Comparison of ENCODE assay signal across 1 cellular context in the genomic region with DNA sequence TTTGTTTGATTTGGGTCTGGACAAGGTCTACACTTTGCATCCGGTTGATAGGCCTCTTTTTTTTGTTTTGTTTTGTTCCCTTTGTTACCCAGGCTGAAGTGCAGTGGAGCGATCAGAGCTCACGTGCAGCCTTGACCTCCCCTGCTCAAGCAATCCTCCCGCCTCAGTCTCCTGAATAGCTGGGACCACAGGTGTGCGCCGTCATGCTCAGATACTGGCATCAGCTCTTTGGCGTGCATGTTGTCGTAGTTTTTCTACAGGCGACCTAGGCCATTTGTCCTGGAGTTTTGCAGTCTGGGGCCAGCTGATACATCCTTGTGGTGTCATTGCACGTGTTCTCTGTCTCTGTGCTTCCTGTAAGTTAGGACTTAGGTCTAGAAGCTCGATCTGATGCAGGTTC.
A peak's percentile ranks its signal among the peaks of the same experiment; 100 is the strongest.
TF ChIP-seq lines count a peak whose summit lies in the region.

No MANE protein-coding gene starts in this region.

TF ChIP-seq in HepG2, 621 proteins besides CTCF, POLR2A, EP300 and RAD21:
- TF ChIP-seq ISL2 (CRISPR knock-in tag; IDR thresholded peaks at IDR 0.05) (no peak), TIGD3 (CRISPR knock-in tag; IDR thresholded peaks at IDR 0.05; ENCODE audit: borderline replicate concordance) (no peak), SETDB1 (CRISPR knock-in tag; IDR thresholded peaks at IDR 0.05; ENCODE audit: borderline replicate concordance) (no peak), NAIF1 (CRISPR knock-in tag; IDR thresholded peaks at IDR 0.05; ENCODE audit: borderline replicate concordance) (no peak), FOXC1 (CRISPR knock-in tag; IDR thresholded peaks at IDR 0.05; ENCODE audit: borderline replicate concordance) (no peak), SOX13 (IDR thresholded peaks at IDR 0.05) (peak; percentile 36; the same call in 1 of the 2 replicates), SOX13 (CRISPR knock-in tag; conservative IDR thresholded peaks at IDR 0.05 in 1 of 2, IDR thresholded peaks at IDR 0.05 in 1 of 2) (no peak), CENPBD1 (CRISPR knock-in tag; IDR thresholded peaks at IDR 0.05; ENCODE audit: borderline replicate concordance, low read depth) (no peak), HNF4A (CRISPR knock-in tag; IDR thresholded peaks at IDR 0.05) (0 out of 2 replicates have a peak, but pooled peaks have one; percentile 5), HOXA3 (CRISPR knock-in tag; IDR thresholded peaks at IDR 0.05) (peak; percentile 34; the same call in 1 of the 2 replicates), SOX5 (CRISPR knock-in tag; IDR thresholded peaks at IDR 0.05; ENCODE audit: borderline replicate concordance) (peak; percentile 36; the same call in 1 of the 2 replicates), ZNF512B (CRISPR knock-in tag; IDR thresholded peaks at IDR 0.05; ENCODE audit: borderline replicate concordance) (no peak), SOX6 (IDR thresholded peaks at IDR 0.05) (no peak), SOX6 (CRISPR knock-in tag; IDR thresholded peaks at IDR 0.05) (peak; percentile 69), ZNF687 (CRISPR knock-in tag; IDR thresholded peaks at IDR 0.05) (peak; percentile 18; the same call in 1 of the 2 replicates), ZBTB38 (CRISPR knock-in tag; IDR thresholded peaks at IDR 0.05) (peak; percentile 89; the same call in 1 of the 2 replicates), FOSL2 (CRISPR knock-in tag; IDR thresholded peaks at IDR 0.05) (no peak), SMARCC2 (IDR thresholded peaks at IDR 0.05) (no peak), ZBTB33 (CRISPR knock-in tag; IDR thresholded peaks at IDR 0.05) (peak; percentile 38; the same call in 1 of the 2 replicates)
- TF ChIP-seq, protein P1, sequence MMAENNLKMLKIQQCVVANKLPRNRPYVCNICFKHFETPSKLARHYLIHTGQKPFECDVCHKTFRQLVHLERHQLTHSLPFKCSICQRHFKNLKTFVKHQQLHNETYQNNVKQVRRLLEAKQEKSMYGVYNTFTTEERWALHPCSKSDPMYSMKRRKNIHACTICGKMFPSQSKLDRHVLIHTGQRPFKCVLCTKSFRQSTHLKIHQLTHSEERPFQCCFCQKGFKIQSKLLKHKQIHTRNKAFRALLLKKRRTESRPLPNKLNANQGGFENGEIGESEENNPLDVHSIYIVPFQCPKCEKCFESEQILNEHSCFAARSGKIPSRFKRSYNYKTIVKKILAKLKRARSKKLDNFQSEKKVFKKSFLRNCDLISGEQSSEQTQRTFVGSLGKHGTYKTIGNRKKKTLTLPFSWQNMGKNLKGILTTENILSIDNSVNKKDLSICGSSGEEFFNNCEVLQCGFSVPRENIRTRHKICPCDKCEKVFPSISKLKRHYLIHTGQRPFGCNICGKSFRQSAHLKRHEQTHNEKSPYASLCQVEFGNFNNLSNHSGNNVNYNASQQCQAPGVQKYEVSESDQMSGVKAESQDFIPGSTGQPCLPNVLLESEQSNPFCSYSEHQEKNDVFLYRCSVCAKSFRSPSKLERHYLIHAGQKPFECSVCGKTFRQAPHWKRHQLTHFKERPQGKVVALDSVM (CRISPR knock-in tag; IDR thresholded peaks at IDR 0.05) = 0 out of 2 replicates have a peak, but pooled peaks have one; percentile 21
- TF ChIP-seq, protein P2, sequence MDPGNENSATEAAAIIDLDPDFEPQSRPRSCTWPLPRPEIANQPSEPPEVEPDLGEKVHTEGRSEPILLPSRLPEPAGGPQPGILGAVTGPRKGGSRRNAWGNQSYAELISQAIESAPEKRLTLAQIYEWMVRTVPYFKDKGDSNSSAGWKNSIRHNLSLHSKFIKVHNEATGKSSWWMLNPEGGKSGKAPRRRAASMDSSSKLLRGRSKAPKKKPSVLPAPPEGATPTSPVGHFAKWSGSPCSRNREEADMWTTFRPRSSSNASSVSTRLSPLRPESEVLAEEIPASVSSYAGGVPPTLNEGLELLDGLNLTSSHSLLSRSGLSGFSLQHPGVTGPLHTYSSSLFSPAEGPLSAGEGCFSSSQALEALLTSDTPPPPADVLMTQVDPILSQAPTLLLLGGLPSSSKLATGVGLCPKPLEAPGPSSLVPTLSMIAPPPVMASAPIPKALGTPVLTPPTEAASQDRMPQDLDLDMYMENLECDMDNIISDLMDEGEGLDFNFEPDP (CRISPR knock-in tag; conservative IDR thresholded peaks at IDR 0.05) = no peak
- TF ChIP-seq, protein P3, sequence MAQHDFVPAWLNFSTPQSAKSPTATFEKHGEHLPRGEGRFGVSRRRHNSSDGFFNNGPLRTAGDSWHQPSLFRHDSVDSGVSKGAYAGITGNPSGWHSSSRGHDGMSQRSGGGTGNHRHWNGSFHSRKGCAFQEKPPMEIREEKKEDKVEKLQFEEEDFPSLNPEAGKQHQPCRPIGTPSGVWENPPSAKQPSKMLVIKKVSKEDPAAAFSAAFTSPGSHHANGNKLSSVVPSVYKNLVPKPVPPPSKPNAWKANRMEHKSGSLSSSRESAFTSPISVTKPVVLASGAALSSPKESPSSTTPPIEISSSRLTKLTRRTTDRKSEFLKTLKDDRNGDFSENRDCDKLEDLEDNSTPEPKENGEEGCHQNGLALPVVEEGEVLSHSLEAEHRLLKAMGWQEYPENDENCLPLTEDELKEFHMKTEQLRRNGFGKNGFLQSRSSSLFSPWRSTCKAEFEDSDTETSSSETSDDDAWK (CRISPR knock-in tag; IDR thresholded peaks at IDR 0.05) = no peak
